In the genomic region with DNA sequence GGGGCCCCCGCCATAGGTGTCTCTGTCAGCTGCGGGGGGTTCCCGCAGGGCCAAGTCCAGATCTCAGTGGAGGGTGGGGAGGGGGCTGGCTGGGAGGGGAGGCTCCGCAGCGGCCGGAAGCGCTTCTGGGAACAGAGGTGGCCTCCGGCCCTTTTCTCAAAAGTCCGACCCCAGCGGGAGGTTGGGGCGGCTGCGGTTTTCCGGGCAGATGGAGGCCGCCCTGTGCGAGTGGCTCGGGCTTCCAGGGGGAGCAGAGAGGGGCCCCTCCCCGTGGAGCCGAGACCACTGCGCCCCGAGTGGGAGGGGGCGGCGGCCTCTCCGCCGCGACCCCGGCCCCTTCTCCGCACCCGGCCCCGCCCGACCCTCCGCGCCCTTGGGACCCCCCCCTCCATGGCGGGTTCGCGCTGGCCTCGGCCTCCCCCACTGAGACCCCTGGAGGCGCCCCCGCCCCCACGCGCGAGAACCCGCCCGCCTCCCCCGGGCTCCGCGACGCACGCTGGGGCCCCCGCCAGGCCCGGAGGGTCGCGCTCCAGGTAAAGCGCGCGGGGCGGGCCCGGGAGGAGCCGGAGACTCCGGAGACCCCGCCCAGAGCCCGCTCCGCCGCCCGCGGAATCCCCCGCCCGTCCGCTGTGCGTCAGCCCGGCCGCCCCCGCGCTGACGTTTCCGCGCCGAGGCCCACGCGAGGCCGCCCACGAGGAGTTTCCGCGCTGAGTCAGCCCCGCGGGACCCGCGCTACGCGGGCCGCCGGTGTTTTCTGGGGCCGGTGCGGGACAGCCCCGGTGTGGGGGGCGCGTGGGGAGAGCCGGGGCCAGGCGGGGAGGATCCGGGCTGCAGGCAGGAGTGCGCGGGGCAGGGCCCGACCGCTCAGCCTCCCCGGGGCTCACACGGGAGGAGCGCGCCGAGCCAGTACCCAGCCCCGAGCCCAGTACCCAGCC, we compare ENCODE assay signal across 7 cellular contexts.
A peak's percentile ranks its signal among the peaks of the same experiment; 100 is the strongest.
DNase-seq lines count a peak whose midpoint lies in the region; ATAC-seq and TF ChIP-seq lines count a peak whose summit lies in the region.

No MANE protein-coding gene starts in this region.

- H3K9ac ChIP-seq in OCI-LY3 (ENCODE audit: low read length) (peak overlapping the region; percentile 52), rectal smooth muscle tissue (ENCODE audit: low read length) (no peak overlapping the region)

- no peak overlapping the region for H2AFZ ChIP-seq in OCI-LY3 (ENCODE audit: low read depth, low read length)

- peak overlapping the region; percentile 65 for H3K4me2 ChIP-seq in OCI-LY3 (ENCODE audit: low read length)

- H3K4me1 ChIP-seq in OCI-LY3 (ENCODE audit: low read length): peaks cover 4% of the 10 kb centered on the region
- no peaks in the 10 kb centered on the region for H3K4me1 ChIP-seq in rectal smooth muscle tissue (ENCODE audit: control insufficient read depth, insufficient read depth, low read length)

- no peak for TF ChIP-seq CTCF in OCI-LY3 (IDR thresholded peaks at IDR 0.05; ENCODE audit: low read depth, low read length)

- H3K27me3 ChIP-seq in OCI-LY3 (ENCODE audit: low read depth, low read length) (peaks cover 13% of the 10 kb centered on the region), rectal smooth muscle tissue (ENCODE audit: control insufficient read depth, insufficient read depth, low read length) (peaks cover 12% of the 10 kb centered on the region)

- DNase-seq in activated T-helper 1 cell treated with Interleukin-2 at 50 U/mL for 16 hours (ENCODE audit: low read depth): peak; percentile 81
- peak; percentile 51 for DNase-seq in germinal center (ENCODE audit: low spot score)
- no peak for DNase-seq in SKM-1 treated with dmso at 0.1 percent for 144 hours (lab: John Stamatoyannopoulos, UW; ENCODE audit: unreplicated experiment)

- H3K27ac ChIP-seq in OCI-LY3 (ENCODE audit: low read length) (no peak overlapping the region), rectal smooth muscle tissue (ENCODE audit: low read depth, low read length) (no peak overlapping the region)

- no peaks in the 10 kb centered on the region for H3K79me2 ChIP-seq in OCI-LY3 (ENCODE audit: low read length)

- no peaks in the 10 kb centered on the region for H3K9me3 ChIP-seq in OCI-LY3 (ENCODE audit: insufficient read depth, low read length)

- H3K36me3 ChIP-seq in OCI-LY3 (replicated peaks; ENCODE audit: low read depth, low read length): no peaks in the 10 kb centered on the region
- H3K36me3 ChIP-seq in rectal smooth muscle tissue (ENCODE audit: control insufficient read depth, insufficient read depth, low read length): no peaks in the 10 kb centered on the region

- ATAC-seq in GM21367 (IDR thresholded peaks at IDR 0.05; ENCODE audit: unreplicated experiment) (peak; percentile 40), HG02763 (IDR thresholded peaks at IDR 0.05; ENCODE audit: unreplicated experiment) (no peak)

- no peaks in the 10 kb centered on the region for H4K20me1 ChIP-seq in OCI-LY3 (ENCODE audit: insufficient read depth, low read length)

- H3K4me3 ChIP-seq in OCI-LY3 (ENCODE audit: low read length) (peak overlapping the region; percentile 71), rectal smooth muscle tissue (ENCODE audit: low read length) (peak overlapping the region; percentile 32)
